ENCODE assay signal across 9 cellular contexts in genomic region chr10:4770766-4771553, GRCh38. TPM values are rescaled to one million over a fixed set of nuclear protein-coding genes. Genes with fewer than 3 reads are reported as not detected.
DNase-seq lines count a peak whose midpoint lies in the region; FAIRE-seq and TF ChIP-seq lines count a peak whose summit lies in the region.
"Had no signal": no experiment of that assay in that cellular context is flagged by ENCODE, and none has a peak within 500 bp of the region (broad histone marks: within the 10 kb centered on the region; RNA-seq: fewer than 3 reads in every experiment).

No MANE protein-coding gene starts in this region.

- H3K9me3 ChIP-seq in cardiac muscle cell (ENCODE audit: low read depth) (no peaks in the 10 kb centered on the region), small intestine (ENCODE audit: control insufficient read depth, low read depth) (no peaks in the 10 kb centered on the region)
- H3K9me3 ChIP-seq: BLaER1 had no signal

- H3K36me3 ChIP-seq in cardiac muscle cell, result no peaks in the 10 kb centered on the region
- H3K36me3 ChIP-seq in small intestine (ENCODE audit: control insufficient read depth in 2 of 2, insufficient read depth in 2 of 2, low read length in 2 of 2), result no peaks in the 10 kb centered on the region
- H3K36me3 ChIP-seq: BLaER1 had no signal

- peak; percentile 33 for FAIRE-seq in small intestine (lab: Jason Lieb, UNC)

- DNase-seq in NCI-H2196 (lab: John Stamatoyannopoulos, UW; ENCODE audit: unreplicated experiment) (peak; percentile 4), NCI-H2196 treated with DMSO at 0.1 percent for 48 hours (lab: John Stamatoyannopoulos, UW; ENCODE audit: unreplicated experiment) (no peak), SW 1271 (lab: John Stamatoyannopoulos, UW) (peak; percentile 82 to 93), cardiac muscle cell (ENCODE audit: low read depth in 1 of 2, low spot score in 1 of 2) (peak; percentile 13 to 85), small intestine (peak; percentile 44), NCI-H2081 treated with DMSO at 0.1 percent for 48 hours (lab: John Stamatoyannopoulos, UW) (no peak), NCI-H1092 treated with DMSO at 0.1 percent for 48 hours (lab: John Stamatoyannopoulos, UW) (no peak), GM20000 (ENCODE audit: low spot score) (no peak)

- 10 to 18% (median 14%) methylated on average over 3 of the region's 3 CpGs for WGBS in small intestine, 3 donors

- H3K4me3 ChIP-seq in cardiac muscle cell (no peak overlapping the region), small intestine (ENCODE audit: low read depth in 1 of 2, low read length in 2 of 2) (no peak overlapping the region)
- H3K4me3 ChIP-seq: BLaER1 had no signal

- H3K27me3 ChIP-seq in cardiac muscle cell (peaks cover 13% of the 10 kb centered on the region), small intestine (ENCODE audit: control insufficient read depth in 2 of 2, insufficient read depth in 2 of 2, low read length in 2 of 2) (no peaks in the 10 kb centered on the region)
- H3K27me3 ChIP-seq: BLaER1 had no signal

- peak; percentile 34 for TF ChIP-seq CTCF in cardiac muscle cell (IDR thresholded peaks at IDR 0.05; ENCODE audit: low read depth, low read length)
- TF ChIP-seq CTCF in GM20000 (IDR thresholded peaks at IDR 0.05; ENCODE audit: extremely low read depth, missing control alignments), result no peak

- H3K27ac ChIP-seq in cardiac muscle cell, result no peak overlapping the region
- H3K27ac ChIP-seq in small intestine (ENCODE audit: low read depth in 1 of 2, low read length in 1 of 2), result no peak overlapping the region
- H3K27ac ChIP-seq: BLaER1 had no signal

- H3K4me1 ChIP-seq in cardiac muscle cell (ENCODE audit: low read depth) (peaks cover 8% of the 10 kb centered on the region), small intestine (ENCODE audit: control insufficient read depth in 2 of 2, insufficient read depth in 1 of 2, low read depth in 1 of 2, low read length in 1 of 2) (no peaks in the 10 kb centered on the region)

RNA-seq across cellular contexts. Expression of gene AKR1E2, which starts 55.0 kb away (rescaled TPM):
- total RNA-seq in cardiac muscle cell, result 1.8 and 6.6 TPM in 2 replicates
- polyA plus RNA-seq in cardiac muscle cell, result 0.68 and 3.3 TPM in 2 replicates
- polyA plus RNA-seq in small intestine, result 1 to 10 TPM in 1 of 3 donors, under 1 TPM in 1, not detected in 1; 0.89 to 3.2 TPM

Comparison
In these comparisons a context has a peak if more than half of its experiments do, and no peak if none do; other contexts are left out.
1. DNase-seq: peak in NCI-H2196 (single experiment), SW 1271 (2 of 2), cardiac muscle cell (2 of 2) and small intestine (single experiment); none in NCI-H2196 treated with DMSO at 0.1 percent for 48 hours (single experiment), NCI-H2081 treated with DMSO at 0.1 percent for 48 hours (single experiment), NCI-H1092 treated with DMSO at 0.1 percent for 48 hours (single experiment) and GM20000 (single experiment).